ENCODE assay signal across 8 cellular contexts in genomic region chr5:80192507-80193241, GRCh38.
DNase-seq lines count a peak whose midpoint lies in the region; ATAC-seq and TF ChIP-seq lines count a peak whose summit lies in the region.

No MANE protein-coding gene starts in this region.

- H3K9me3 ChIP-seq in prostate gland = no peaks in the 10 kb centered on the region

- H3K27me3 Mint-ChIP-seq in glutamatergic neuron (ENCODE audit: unreplicated experiment) = no peaks in the 10 kb centered on the region

- H3K4me3 Mint-ChIP-seq in glutamatergic neuron (ENCODE audit: unreplicated experiment) = peak overlapping the region; percentile 69

- H3K36me3 Mint-ChIP-seq in glutamatergic neuron (ENCODE audit: unreplicated experiment) = no peaks in the 10 kb centered on the region

- TF ChIP-seq CTCF in glutamatergic neuron (IDR thresholded peaks at IDR 0.05; ENCODE audit: partially characterized antibody, unreplicated experiment) (no peak), prostate gland (IDR thresholded peaks at IDR 0.05) (no peak)

- DNase-seq in Caki2 (ENCODE audit: low read depth) (peak; percentile 17), glutamatergic neuron (no peak), prostate gland (ENCODE audit: low spot score) (no peak), NCI-H2227 (lab: John Stamatoyannopoulos, UW; ENCODE audit: unreplicated experiment) (no peak), SKM-1 treated with dmso at 0.1 percent for 144 hours (lab: John Stamatoyannopoulos, UW; ENCODE audit: unreplicated experiment) (no peak)
- DNase-seq in central memory CD4-positive, alpha-beta T cell = no peak

- ATAC-seq in SK-N-SH treated with all-trans-retinoic acid at 6 μM for 48 hours (peak; percentile 72), GM18870 (IDR thresholded peaks at IDR 0.05; ENCODE audit: unreplicated experiment) (no peak)

- intact Hi-C loops in prostate gland (cut with DNase I) = loop anchor here (2.0 to 10.0 kb wide), 2 partner anchors 64 to 98 kb away; partner anchors contain the start of gene SERINC5

- H3K27me3 ChIP-seq in prostate gland (replicated peaks; ENCODE audit: insufficient read depth) = no peaks in the 10 kb centered on the region

- H3K27ac ChIP-seq in prostate gland = peak overlapping the region; percentile 63 to 68

- TF ChIP-seq POLR2A in prostate gland (IDR thresholded peaks at IDR 0.05) = no peak

- peaks cover 42% of the 10 kb centered on the region for H3K4me1 Mint-ChIP-seq in glutamatergic neuron (ENCODE audit: low read depth, unreplicated experiment)

- in situ Hi-C loops in Caki2 (cut with HindIII; ENCODE audit: low pct_unique_long_range_greater_than_20kb, low sequenced_read_pairs) = no loop called here

- no peaks in the 10 kb centered on the region for H3K9me3 Mint-ChIP-seq in glutamatergic neuron (ENCODE audit: unreplicated experiment)

- H3K27ac Mint-ChIP-seq in glutamatergic neuron (ENCODE audit: unreplicated experiment) = peak overlapping the region; percentile 87

- H3K4me3 ChIP-seq in prostate gland = no peak overlapping the region

- no peaks in the 10 kb centered on the region for H3K36me3 ChIP-seq in prostate gland

- H3K4me1 ChIP-seq in prostate gland (replicated peaks) = peaks cover 18% of the 10 kb centered on the region

- WGBS in prostate gland = 39% methylated on average over 11 of the region's 11 CpGs

TF ChIP-seq in SK-N-SH treated with all-trans-retinoic acid at 6 μM for 48 hours, 23 proteins besides CTCF, POLR2A, EP300 and RAD21:
- TF ChIP-seq RARB (CRISPR knock-in tag; IDR thresholded peaks at IDR 0.05) (no peak), BACH2 (CRISPR knock-in tag; IDR thresholded peaks at IDR 0.05; ENCODE audit: borderline replicate concordance) (no peak), GLIS3 (CRISPR knock-in tag; IDR thresholded peaks at IDR 0.05) (no peak), OSR1 (CRISPR knock-in tag; IDR thresholded peaks at IDR 0.05) (no peak), PPARA (CRISPR knock-in tag; IDR thresholded peaks at IDR 0.05; ENCODE audit: borderline replicate concordance) (no peak), ZNF70 (CRISPR knock-in tag; IDR thresholded peaks at IDR 0.05) (no peak), TSHZ2 (CRISPR knock-in tag; IDR thresholded peaks at IDR 0.05) (no peak), CSRNP3 (CRISPR knock-in tag; IDR thresholded peaks at IDR 0.05) (no peak), TCF4 (CRISPR knock-in tag; IDR thresholded peaks at IDR 0.05; ENCODE audit: borderline replicate concordance) (no peak), CREB5 (CRISPR knock-in tag; IDR thresholded peaks at IDR 0.05; ENCODE audit: low read depth) (no peak), ZNF8 (CRISPR knock-in tag; IDR thresholded peaks at IDR 0.05) (no peak), PATZ1 (CRISPR knock-in tag; IDR thresholded peaks at IDR 0.05; ENCODE audit: borderline replicate concordance) (no peak), ARNTL (CRISPR knock-in tag; IDR thresholded peaks at IDR 0.05; ENCODE audit: borderline replicate concordance, low read depth) (no peak), TOX (CRISPR knock-in tag; IDR thresholded peaks at IDR 0.05; ENCODE audit: borderline replicate concordance) (no peak), ISL1 (CRISPR knock-in tag; IDR thresholded peaks at IDR 0.05) (no peak), ZFP3 (CRISPR knock-in tag; IDR thresholded peaks at IDR 0.05) (no peak), POU6F1 (CRISPR knock-in tag; IDR thresholded peaks at IDR 0.05; ENCODE audit: borderline replicate concordance, low read depth) (no peak), ZNF565 (CRISPR knock-in tag; conservative IDR thresholded peaks at IDR 0.05; ENCODE audit: low read depth) (no peak), ZC3H10 (CRISPR knock-in tag; IDR thresholded peaks at IDR 0.05) (no peak)
